23 cellular contexts compared by ENCODE assay signal in genomic region chr18:76750886-76751537, GRCh38.
"Had no signal": no experiment of that assay in that cellular context is flagged by ENCODE, and none has a peak within 500 bp of the region (broad histone marks: within the 10 kb centered on the region; RNA-seq: fewer than 3 reads in every experiment).

No MANE protein-coding gene starts in this region.

- H3K36me3 ChIP-seq: brain microvascular endothelial cell, gastroesophageal sphincter had no signal

- H3K27me3 ChIP-seq: brain microvascular endothelial cell, dorsolateral prefrontal cortex, gastroesophageal sphincter had no signal

- ATAC-seq: activated CD4-positive, alpha-beta T cell treated with anti-CD3 and anti-CD28 coated beads for 36 hours; activated T-cell treated with anti-CD3 and anti-CD28 coated beads, Interleukin-2, amount 50 U/mL, for 72 hours; esophagus mucosa; gastroesophageal sphincter had no signal

- H3K4me1 ChIP-seq: gastroesophageal sphincter had no signal

- H3K27ac ChIP-seq: brain microvascular endothelial cell, coronary artery, dorsolateral prefrontal cortex, gastroesophageal sphincter had no signal

- H3K4me3 ChIP-seq: coronary artery, dorsolateral prefrontal cortex, gastroesophageal sphincter had no signal

- DNase-seq: activated CD4-positive, alpha-beta memory T cell treated with anti-CD3 and anti-CD28 coated beads, Interleukin-2, amount 10 ng/mL, durations not matched to agents 7 days and 5 days; activated CD4-positive, alpha-beta T cell treated with anti-CD3 and anti-CD28 coated beads for 36 hours; activated CD4-positive, alpha-beta T cell treated with anti-CD3 and anti-CD28 coated beads, Interleukin-2, amount 10 ng/mL, durations not matched to agents 24 days and 14 days; activated CD4-positive, CD25-positive, alpha-beta regulatory T cell; activated CD4-positive, CD25-positive, alpha-beta regulatory T cell treated with anti-CD3 and anti-CD28 coated beads, Interleukin-2, amount 50 U/mL, for 72 hours; activated CD8-positive, alpha-beta memory T cell treated with anti-CD3 and anti-CD28 coated beads, Interleukin-2, amount 50 U/mL, for 48 hours; activated gamma-delta T cell treated with Interleukin-2 at 50 U/mL for 16 hours; activated naive CD4-positive, alpha-beta T cell treated with anti-CD3 and anti-CD28 coated beads, Interleukin-2, amount 50 U/mL, for 16 hours; activated naive CD4-positive, alpha-beta T cell treated with Interleukin-2 at 50 U/mL for 16 hours; activated T-cell treated with anti-CD3 and anti-CD28 coated beads for 4 hours; activated T-cell treated with anti-CD3 and anti-CD28 coated beads, Interleukin-2, amount 50 U/mL, for 24 hours; activated T-cell treated with anti-CD3 and anti-CD28 coated beads, Interleukin-2, amount 50 U/mL, for 72 hours; amniotic stem cell; anterior cingulate cortex; brain microvascular endothelial cell; dorsolateral prefrontal cortex; effector memory CD4-positive, alpha-beta T cell; endodermal cell; foreskin melanocyte; T-helper 2 cell had no signal
